ENCODE assay signal across 21 cellular contexts in genomic region chr9:38271666-38272241, GRCh38.
DNase-seq lines count a peak whose midpoint lies in the region; ATAC-seq and TF ChIP-seq lines count a peak whose summit lies in the region.
"Had no signal": no experiment of that assay in that cellular context is flagged by ENCODE, and none has a peak within 500 bp of the region (broad histone marks: within the 10 kb centered on the region; RNA-seq: fewer than 3 reads in every experiment).

No MANE protein-coding gene starts in this region.

- H3K4me3 Mint-ChIP-seq in endodermal cell: no peak overlapping the region
- no peak overlapping the region for H3K4me3 Mint-ChIP-seq in osteocyte (ENCODE audit: unreplicated experiment)
- no peak overlapping the region for H3K4me3 Mint-ChIP-seq in natural killer cell treated with Interleukin-12 subunit alpha and Interleukin-12 subunit beta and Interleukin-15 and Interleukin-18, amount 100 ng/mL, for 72 hours
- H3K4me3 Mint-ChIP-seq: B cell; CD4-positive, alpha-beta T cell; CD8-positive, alpha-beta memory T cell; GM23338; H9; HFFc6 had no signal

- H3K36me3 Mint-ChIP-seq in endodermal cell (ENCODE audit: low read depth): no peaks in the 10 kb centered on the region
- peaks cover under 1% of the 10 kb centered on the region for H3K36me3 Mint-ChIP-seq in osteocyte (ENCODE audit: unreplicated experiment)
- peaks cover 2% of the 10 kb centered on the region for H3K36me3 Mint-ChIP-seq in natural killer cell treated with Interleukin-12 subunit alpha and Interleukin-12 subunit beta and Interleukin-15 and Interleukin-18, amount 100 ng/mL, for 72 hours

- peaks cover 15% of the 10 kb centered on the region for H3K4me1 Mint-ChIP-seq in endodermal cell
- peaks cover 13% of the 10 kb centered on the region for H3K4me1 Mint-ChIP-seq in osteocyte (ENCODE audit: unreplicated experiment)
- no peaks in the 10 kb centered on the region for H3K4me1 Mint-ChIP-seq in natural killer cell treated with Interleukin-12 subunit alpha and Interleukin-12 subunit beta and Interleukin-15 and Interleukin-18, amount 100 ng/mL, for 72 hours (ENCODE audit: low read depth in 2 of 2)
- H3K4me1 Mint-ChIP-seq: B cell; CD8-positive, alpha-beta memory T cell; GM23338; H9 had no signal

- POLR2A ChIA-PET in HEK293 (lab: Yijun Ruan, JAX): no interaction called here

- no peaks in the 10 kb centered on the region for H3K4me1 ChIP-seq in HEK293 (ENCODE audit: control insufficient read depth, insufficient read depth, low read length)
- H3K4me1 ChIP-seq in endodermal cell (ENCODE audit: control insufficient read depth, insufficient read depth, low read length): peaks cover 3% of the 10 kb centered on the region
- H3K4me1 ChIP-seq: BLaER1 had no signal

- H3K9me3 ChIP-seq in HEK293 (ENCODE audit: control insufficient read depth, insufficient read depth, low read depth, low read length) (no peaks in the 10 kb centered on the region), endodermal cell (ENCODE audit: control insufficient read depth, low read length) (peaks cover 15% of the 10 kb centered on the region)
- H3K9me3 ChIP-seq: BLaER1 had no signal

- peak overlapping the region; percentile 59 for H3K27ac Mint-ChIP-seq in endodermal cell
- no peak overlapping the region for H3K27ac Mint-ChIP-seq in osteocyte (ENCODE audit: unreplicated experiment)
- no peak overlapping the region for H3K27ac Mint-ChIP-seq in natural killer cell treated with Interleukin-12 subunit alpha and Interleukin-12 subunit beta and Interleukin-15 and Interleukin-18, amount 100 ng/mL, for 72 hours
- H3K27ac Mint-ChIP-seq: B cell; CD4-positive, alpha-beta T cell; CD8-positive, alpha-beta memory T cell; GM23338; H9; HFFc6 had no signal

- WGBS in endodermal cell (ENCODE audit: insufficient coverage in 1 of 2, insufficient read length in 1 of 2), 2 experiments: 74 to 83% methylated on average over 2 to 3 of the region's 3 CpGs

- no peak for ATAC-seq in GM18907 (IDR thresholded peaks at IDR 0.05; ENCODE audit: unreplicated experiment)
- no peak for ATAC-seq in natural killer cell treated with Interleukin-12 subunit alpha and Interleukin-12 subunit beta and Interleukin-15 and Interleukin-18, amount 100 ng/mL, for 72 hours
- ATAC-seq: GM12878, GM23338, HCT116 had no signal

- H3K27me3 ChIP-seq in endodermal cell (ENCODE audit: control insufficient read depth, insufficient read depth, low read length, poor library complexity, severe bottlenecking): no peaks in the 10 kb centered on the region
- H3K27me3 ChIP-seq: BLaER1 had no signal

- H3K36me3 ChIP-seq in HEK293 (ENCODE audit: control insufficient read depth in 2 of 2, insufficient read depth in 1 of 2, low read length in 2 of 2): no peaks in the 10 kb centered on the region
- H3K36me3 ChIP-seq in endodermal cell (ENCODE audit: control insufficient read depth, insufficient read depth, low read length): no peaks in the 10 kb centered on the region
- H3K36me3 ChIP-seq: BLaER1 had no signal

- TF ChIP-seq CTCF in HEK293 (tag by site-specific recombination; IDR thresholded peaks at IDR 0.05) (no peak), endodermal cell (conservative IDR thresholded peaks at IDR 0.05) (no peak), osteocyte (IDR thresholded peaks at IDR 0.05) (no peak)

- peak; percentile 71 for DNase-seq in endodermal cell
- DNase-seq in osteocyte (ENCODE audit: extremely low spot score, unreplicated experiment): peak; percentile 48
- no peak for DNase-seq in natural killer cell treated with Interleukin-12 subunit alpha and Interleukin-12 subunit beta and Interleukin-15 and Interleukin-18, amount 100 ng/mL, for 72 hours (ENCODE audit: low spot score)
- DNase-seq in islet precursor cell: no peak
- DNase-seq: CD4-positive, alpha-beta T cell; CD8-positive, alpha-beta memory T cell; DMS 273 treated with DMSO at 0.1 percent for 48 hours; DMS79; EL; GDM1; H9; HFFc6 had no signal

- H3K9me3 Mint-ChIP-seq in endodermal cell (peaks cover 3% of the 10 kb centered on the region), osteocyte (ENCODE audit: unreplicated experiment) (peaks cover 1% of the 10 kb centered on the region)
- H3K9me3 Mint-ChIP-seq in natural killer cell treated with Interleukin-12 subunit alpha and Interleukin-12 subunit beta and Interleukin-15 and Interleukin-18, amount 100 ng/mL, for 72 hours: no peaks in the 10 kb centered on the region
- H3K9me3 Mint-ChIP-seq: CD4-positive, alpha-beta T cell; GM23338; H9; HFFc6 had no signal

- H3K27me3 Mint-ChIP-seq in endodermal cell (ENCODE audit: insufficient read depth) (peaks cover 22% of the 10 kb centered on the region), osteocyte (ENCODE audit: unreplicated experiment) (peaks cover 53% of the 10 kb centered on the region)
- H3K27me3 Mint-ChIP-seq in natural killer cell treated with Interleukin-12 subunit alpha and Interleukin-12 subunit beta and Interleukin-15 and Interleukin-18, amount 100 ng/mL, for 72 hours: peaks cover 11 to 12% of the 10 kb centered on the region in 2 donors
- H3K27me3 Mint-ChIP-seq: CD4-positive, alpha-beta T cell had no signal

- CTCF ChIA-PET in HEK293 (lab: Yijun Ruan, JAX): interaction anchor here (0.6 kb wide), 1 partner anchor 373 kb away, joined by 3 read pairs; no protein-coding TSS in a partner anchor

- H3K27ac ChIP-seq in HEK293 (ENCODE audit: extremely low read depth, low read depth, low read length) (no peak overlapping the region), endodermal cell (ENCODE audit: low read depth, low read length) (no peak overlapping the region)
- H3K27ac ChIP-seq: 22Rv1, BLaER1, C4-2B had no signal

- no peak overlapping the region for H3K9ac ChIP-seq in endodermal cell (ENCODE audit: extremely low read depth, low read length, poor library complexity, severe bottlenecking)
- H3K9ac ChIP-seq: BLaER1 had no signal

- H3K4me3 ChIP-seq in HEK293 (ENCODE audit: low read depth, low read length) (no peak overlapping the region), endodermal cell (ENCODE audit: low read length) (peak overlapping the region; percentile 62)
- H3K4me3 ChIP-seq: BLaER1, GM12878, GM23338 had no signal

TF ChIP-seq in HEK293, 187 proteins besides CTCF, POLR2A, EP300 and RAD21:
- TF ChIP-seq ZNF501 (tag by site-specific recombination; IDR thresholded peaks at IDR 0.05) (no peak), ZNF132 (tag by site-specific recombination; IDR thresholded peaks at IDR 0.05; ENCODE audit: borderline replicate concordance) (peak; percentile 82; the same call in 1 of the 2 replicates)

Comparison
In these comparisons a context has a peak if more than half of its experiments do, and no peak if none do; other contexts are left out.
1. DNase-seq: peak in endodermal cell (single experiment) and osteocyte (single experiment); none in natural killer cell treated with Interleukin-12 subunit alpha and Interleukin-12 subunit beta and Interleukin-15 and Interleukin-18, amount 100 ng/mL, for 72 hours (single experiment) and islet precursor cell (single experiment).